ENCODE assay signal across 1 cellular context in the genomic region with DNA sequence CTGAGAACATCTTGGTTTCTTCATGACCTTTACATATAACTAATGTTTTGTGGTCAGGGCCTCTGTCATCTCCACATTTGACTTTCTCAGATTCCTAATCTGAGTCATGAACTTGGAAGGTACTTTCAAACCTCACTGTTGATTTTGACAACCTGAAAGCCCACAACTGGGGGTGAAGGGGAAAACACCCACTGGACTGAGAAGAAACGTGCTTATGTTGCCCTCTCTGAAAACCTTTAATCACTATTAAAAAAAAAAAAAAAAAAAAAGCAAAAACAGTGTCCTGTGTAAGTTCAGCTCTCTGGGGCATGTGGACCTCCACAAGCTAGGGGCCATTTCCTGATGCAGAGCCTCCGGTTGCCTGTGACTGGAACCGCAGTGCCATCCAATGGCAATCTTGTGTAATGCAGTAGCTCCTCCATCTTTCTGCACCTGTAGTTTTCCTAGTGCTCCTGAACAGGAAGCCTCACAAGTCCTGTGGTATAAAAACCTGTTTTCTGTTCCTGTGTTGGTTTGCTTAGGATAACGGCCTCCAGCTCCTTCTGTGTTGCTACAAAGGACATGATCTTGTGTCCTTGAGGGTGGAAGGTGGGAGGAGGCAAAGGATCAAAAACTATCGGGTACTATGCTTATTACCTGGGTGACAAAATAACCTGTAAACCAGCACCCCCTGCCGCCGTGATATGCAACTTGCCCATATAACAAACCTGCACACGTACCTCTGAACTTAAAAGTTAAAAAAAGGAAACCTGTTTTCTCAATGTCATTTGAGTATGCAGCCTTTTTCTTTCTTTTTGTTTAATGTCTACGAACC.
A peak's percentile ranks its signal among the peaks of the same experiment; 100 is the strongest.
TF ChIP-seq lines count a peak whose summit lies in the region.

No MANE protein-coding gene starts in this region.

TF ChIP-seq in K562, 482 proteins besides CTCF, POLR2A, EP300 and RAD21 (continued from another document):
- TF ChIP-seq, protein P1, sequence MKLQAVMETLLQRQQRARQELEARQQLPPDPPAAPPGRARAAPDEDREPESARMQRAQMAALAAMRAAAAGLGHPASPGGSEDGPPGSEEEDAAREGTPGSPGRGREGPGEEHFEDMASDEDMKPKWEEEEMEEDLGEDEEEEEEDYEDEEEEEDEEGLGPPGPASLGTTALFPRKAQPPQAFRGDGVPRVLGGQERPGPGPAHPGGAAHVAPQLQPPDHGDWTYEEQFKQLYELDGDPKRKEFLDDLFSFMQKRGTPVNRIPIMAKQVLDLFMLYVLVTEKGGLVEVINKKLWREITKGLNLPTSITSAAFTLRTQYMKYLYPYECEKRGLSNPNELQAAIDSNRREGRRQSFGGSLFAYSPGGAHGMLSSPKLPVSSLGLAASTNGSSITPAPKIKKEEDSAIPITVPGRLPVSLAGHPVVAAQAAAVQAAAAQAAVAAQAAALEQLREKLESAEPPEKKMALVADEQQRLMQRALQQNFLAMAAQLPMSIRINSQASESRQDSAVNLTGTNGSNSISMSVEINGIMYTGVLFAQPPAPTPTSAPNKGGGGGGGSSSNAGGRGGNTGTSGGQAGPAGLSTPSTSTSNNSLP (IDR thresholded peaks at IDR 0.05; ENCODE audit: borderline replicate concordance, low read depth, low read length) = no peak
- TF ChIP-seq U2AF2 (optimal IDR thresholded peaks at IDR 0.05; ENCODE audit: low read depth, low read length) = no peak
- TF ChIP-seq, protein P2, sequence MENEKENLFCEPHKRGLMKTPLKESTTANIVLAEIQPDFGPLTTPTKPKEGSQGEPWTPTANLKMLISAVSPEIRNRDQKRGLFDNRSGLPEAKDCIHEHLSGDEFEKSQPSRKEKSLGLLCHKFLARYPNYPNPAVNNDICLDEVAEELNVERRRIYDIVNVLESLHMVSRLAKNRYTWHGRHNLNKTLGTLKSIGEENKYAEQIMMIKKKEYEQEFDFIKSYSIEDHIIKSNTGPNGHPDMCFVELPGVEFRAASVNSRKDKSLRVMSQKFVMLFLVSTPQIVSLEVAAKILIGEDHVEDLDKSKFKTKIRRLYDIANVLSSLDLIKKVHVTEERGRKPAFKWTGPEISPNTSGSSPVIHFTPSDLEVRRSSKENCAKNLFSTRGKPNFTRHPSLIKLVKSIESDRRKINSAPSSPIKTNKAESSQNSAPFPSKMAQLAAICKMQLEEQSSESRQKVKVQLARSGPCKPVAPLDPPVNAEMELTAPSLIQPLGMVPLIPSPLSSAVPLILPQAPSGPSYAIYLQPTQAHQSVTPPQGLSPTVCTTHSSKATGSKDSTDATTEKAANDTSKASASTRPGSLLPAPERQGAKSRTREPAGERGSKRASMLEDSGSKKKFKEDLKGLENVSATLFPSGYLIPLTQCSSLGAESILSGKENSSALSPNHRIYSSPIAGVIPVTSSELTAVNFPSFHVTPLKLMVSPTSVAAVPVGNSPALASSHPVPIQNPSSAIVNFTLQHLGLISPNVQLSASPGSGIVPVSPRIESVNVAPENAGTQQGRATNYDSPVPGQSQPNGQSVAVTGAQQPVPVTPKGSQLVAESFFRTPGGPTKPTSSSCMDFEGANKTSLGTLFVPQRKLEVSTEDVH (IDR thresholded peaks at IDR 0.05; ENCODE audit: low read depth, partially characterized antibody) = no peak
- no peak for TF ChIP-seq SMARCC2 (IDR thresholded peaks at IDR 0.05; ENCODE audit: low read depth)
- no peak for TF ChIP-seq SMAD4 (CRISPR knock-in tag; conservative IDR thresholded peaks at IDR 0.05)
- TF ChIP-seq, protein P3, sequence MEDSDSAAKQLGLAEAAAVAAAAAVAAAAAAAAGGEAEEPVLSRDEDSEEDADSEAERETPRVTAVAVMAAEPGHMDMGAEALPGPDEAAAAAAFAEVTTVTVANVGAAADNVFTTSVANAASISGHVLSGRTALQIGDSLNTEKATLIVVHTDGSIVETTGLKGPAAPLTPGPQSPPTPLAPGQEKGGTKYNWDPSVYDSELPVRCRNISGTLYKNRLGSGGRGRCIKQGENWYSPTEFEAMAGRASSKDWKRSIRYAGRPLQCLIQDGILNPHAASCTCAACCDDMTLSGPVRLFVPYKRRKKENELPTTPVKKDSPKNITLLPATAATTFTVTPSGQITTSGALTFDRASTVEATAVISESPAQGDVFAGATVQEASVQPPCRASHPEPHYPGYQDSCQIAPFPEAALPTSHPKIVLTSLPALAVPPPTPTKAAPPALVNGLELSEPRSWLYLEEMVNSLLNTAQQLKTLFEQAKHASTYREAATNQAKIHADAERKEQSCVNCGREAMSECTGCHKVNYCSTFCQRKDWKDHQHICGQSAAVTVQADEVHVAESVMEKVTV (CRISPR knock-in tag; IDR thresholded peaks at IDR 0.05) = peak; percentile 79
- peak; percentile 84 for TF ChIP-seq ZEB2 (IDR thresholded peaks at IDR 0.05)
- TF ChIP-seq, protein P4, sequence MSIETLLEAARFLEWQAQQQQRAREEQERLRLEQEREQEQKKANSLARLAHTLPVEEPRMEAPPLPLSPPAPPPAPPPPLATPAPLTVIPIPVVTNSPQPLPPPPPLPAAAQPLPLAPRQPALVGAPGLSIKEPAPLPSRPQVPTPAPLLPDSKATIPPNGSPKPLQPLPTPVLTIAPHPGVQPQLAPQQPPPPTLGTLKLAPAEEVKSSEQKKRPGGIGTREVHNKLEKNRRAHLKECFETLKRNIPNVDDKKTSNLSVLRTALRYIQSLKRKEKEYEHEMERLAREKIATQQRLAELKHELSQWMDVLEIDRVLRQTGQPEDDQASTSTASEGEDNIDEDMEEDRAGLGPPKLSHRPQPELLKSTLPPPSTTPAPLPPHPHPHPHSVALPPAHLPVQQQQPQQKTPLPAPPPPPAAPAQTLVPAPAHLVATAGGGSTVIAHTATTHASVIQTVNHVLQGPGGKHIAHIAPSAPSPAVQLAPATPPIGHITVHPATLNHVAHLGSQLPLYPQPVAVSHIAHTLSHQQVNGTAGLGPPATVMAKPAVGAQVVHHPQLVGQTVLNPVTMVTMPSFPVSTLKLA (conservative IDR thresholded peaks at IDR 0.05) = no peak
- no peak for TF ChIP-seq NEUROD1 (IDR thresholded peaks at IDR 0.05; ENCODE audit: borderline replicate concordance, low read depth, low read length, partially characterized antibody)
- no peak for TF ChIP-seq HDAC3 (IDR thresholded peaks at IDR 0.05; ENCODE audit: borderline replicate concordance, partially characterized antibody)
- no peak for TF ChIP-seq ZNF764 (CRISPR knock-in tag; IDR thresholded peaks at IDR 0.05; ENCODE audit: low read depth)
- no peak for TF ChIP-seq ZNF583 (CRISPR knock-in tag; IDR thresholded peaks at IDR 0.05)
- TF ChIP-seq ETV5 (CRISPR knock-in tag; IDR thresholded peaks at IDR 0.05; ENCODE audit: low read depth) = peak; percentile 61; the same call in 1 of the 2 replicates
- TF ChIP-seq MYBL2 (IDR thresholded peaks at IDR 0.05; ENCODE audit: low read depth) = no peak
- no peak for TF ChIP-seq MYBL2 (CRISPR knock-in tag; IDR thresholded peaks at IDR 0.05; ENCODE audit: borderline replicate concordance)
- peak; percentile 91 for TF ChIP-seq SMC3 (conservative IDR thresholded peaks at IDR 0.05; ENCODE audit: insufficient read depth, low read depth, low read length)
- TF ChIP-seq, protein P5, sequence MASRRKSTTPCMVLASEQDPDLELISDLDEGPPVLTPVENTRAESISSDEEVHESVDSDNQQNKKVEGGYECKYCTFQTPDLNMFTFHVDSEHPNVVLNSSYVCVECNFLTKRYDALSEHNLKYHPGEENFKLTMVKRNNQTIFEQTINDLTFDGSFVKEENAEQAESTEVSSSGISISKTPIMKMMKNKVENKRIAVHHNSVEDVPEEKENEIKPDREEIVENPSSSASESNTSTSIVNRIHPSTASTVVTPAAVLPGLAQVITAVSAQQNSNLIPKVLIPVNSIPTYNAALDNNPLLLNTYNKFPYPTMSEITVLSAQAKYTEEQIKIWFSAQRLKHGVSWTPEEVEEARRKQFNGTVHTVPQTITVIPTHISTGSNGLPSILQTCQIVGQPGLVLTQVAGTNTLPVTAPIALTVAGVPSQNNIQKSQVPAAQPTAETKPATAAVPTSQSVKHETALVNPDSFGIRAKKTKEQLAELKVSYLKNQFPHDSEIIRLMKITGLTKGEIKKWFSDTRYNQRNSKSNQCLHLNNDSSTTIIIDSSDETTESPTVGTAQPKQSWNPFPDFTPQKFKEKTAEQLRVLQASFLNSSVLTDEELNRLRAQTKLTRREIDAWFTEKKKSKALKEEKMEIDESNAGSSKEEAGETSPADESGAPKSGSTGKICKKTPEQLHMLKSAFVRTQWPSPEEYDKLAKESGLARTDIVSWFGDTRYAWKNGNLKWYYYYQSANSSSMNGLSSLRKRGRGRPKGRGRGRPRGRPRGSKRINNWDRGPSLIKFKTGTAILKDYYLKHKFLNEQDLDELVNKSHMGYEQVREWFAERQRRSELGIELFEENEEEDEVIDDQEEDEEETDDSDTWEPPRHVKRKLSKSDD (conservative IDR thresholded peaks at IDR 0.05; ENCODE audit: low read length) = peak; percentile 50; the same call in 1 of the 2 replicates
- no peak for TF ChIP-seq PYGO2 (tag; IDR thresholded peaks at IDR 0.05)
- no peak for TF ChIP-seq BHLHE40 (IDR thresholded peaks at IDR 0.05; ENCODE audit: low read length)
- TF ChIP-seq, protein P6, sequence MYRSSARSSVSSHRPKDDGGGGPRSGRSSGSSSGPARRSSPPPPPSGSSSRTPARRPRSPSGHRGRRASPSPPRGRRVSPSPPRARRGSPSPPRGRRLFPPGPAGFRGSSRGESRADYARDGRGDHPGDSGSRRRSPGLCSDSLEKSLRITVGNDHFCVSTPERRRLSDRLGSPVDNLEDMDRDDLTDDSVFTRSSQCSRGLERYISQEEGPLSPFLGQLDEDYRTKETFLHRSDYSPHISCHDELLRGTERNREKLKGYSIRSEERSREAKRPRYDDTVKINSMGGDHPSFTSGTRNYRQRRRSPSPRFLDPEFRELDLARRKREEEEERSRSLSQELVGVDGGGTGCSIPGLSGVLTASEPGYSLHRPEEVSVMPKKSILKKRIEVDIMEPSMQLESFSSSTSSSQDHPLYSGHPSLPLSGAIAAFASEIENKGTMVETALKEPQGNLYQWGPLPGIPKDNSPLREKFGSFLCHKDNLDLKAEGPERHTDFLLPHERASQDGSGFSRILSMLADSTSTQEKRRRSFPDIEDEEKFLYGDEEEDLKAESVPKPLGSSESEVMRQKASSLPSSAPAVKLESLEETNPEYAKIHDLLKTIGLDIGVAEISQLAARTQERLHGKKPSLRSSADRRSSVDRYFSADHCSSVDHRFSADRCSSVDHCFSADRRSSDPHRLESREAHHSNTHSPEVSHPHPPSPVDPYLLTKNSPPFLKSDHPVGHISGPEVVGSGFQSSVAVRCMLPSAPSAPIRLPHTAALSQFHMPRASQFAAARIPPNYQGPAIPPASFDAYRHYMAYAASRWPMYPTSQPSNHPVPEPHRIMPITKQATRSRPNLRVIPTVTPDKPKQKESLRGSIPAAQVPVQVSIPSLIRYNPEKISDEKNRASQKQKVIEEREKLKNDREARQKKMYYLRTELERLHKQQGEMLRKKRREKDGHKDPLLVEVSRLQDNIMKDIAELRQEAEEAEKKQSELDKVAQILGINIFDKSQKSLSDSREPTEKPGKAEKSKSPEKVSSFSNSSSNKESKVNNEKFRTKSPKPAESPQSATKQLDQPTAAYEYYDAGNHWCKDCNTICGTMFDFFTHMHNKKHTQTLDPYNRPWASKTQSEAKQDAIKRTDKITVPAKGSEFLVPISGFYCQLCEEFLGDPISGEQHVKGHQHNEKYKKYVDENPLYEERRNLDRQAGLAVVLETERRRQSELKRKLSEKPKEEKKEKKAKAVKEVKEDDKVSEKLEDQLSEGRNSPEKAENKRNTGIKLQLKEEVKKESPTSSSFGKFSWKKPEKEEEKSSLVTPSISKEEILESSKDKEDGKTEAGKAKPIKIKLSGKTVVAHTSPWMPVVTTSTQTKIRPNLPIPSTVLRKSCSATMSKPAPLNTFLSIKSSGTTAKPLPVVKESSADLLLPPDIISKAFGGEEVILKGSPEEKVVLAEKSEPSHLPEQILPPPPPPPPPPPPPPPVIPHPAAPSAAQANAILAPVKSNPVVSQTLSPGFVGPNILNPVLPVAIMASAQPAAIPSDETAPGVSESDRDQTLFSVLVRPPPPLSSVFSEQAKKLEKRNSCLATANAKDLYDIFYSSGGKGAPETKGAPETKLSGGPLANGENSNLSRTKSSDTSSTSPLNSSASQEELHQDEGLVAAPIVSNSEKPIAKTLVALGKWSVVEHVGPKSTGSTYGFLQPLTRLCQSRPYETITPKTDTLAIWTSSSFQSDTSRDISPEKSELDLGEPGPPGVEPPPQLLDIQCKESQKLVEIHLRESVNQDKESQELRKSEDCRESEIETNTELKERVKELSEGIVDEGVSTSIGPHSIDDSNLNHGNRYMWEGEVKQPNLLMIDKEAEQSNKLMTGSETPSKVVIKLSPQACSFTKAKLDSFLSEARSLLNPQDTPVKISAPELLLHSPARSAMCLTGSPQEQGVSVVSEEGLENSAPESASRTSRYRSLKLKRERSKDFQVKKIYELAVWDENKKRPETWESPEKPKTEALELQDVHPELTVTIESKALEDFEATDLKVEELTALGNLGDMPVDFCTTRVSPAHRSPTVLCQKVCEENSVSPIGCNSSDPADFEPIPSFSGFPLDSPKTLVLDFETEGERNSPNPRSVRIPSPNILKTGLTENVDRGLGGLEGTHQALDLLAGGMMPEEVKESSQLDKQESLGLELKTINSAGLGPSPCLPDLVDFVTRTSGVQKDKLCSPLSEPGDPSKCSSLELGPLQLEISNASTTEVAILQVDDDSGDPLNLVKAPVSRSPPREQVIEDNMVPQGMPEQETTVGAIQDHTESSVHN (IDR thresholded peaks at IDR 0.05; ENCODE audit: borderline replicate concordance in 1 of 2, low read depth in 1 of 2) = no peak
- no peak for TF ChIP-seq PHF21A (IDR thresholded peaks at IDR 0.05; ENCODE audit: borderline replicate concordance, low read depth)
- TF ChIP-seq HNRNPK (IDR thresholded peaks at IDR 0.05; ENCODE audit: low read depth, low read length, poor library complexity, severe bottlenecking) = no peak
- TF ChIP-seq STAG1 (CRISPR knock-in tag; IDR thresholded peaks at IDR 0.05; ENCODE audit: borderline replicate concordance) = peak; percentile 78
- TF ChIP-seq ZNF354B (CRISPR knock-in tag; IDR thresholded peaks at IDR 0.05) = no peak
- peak; percentile 64 for TF ChIP-seq ETV1 (tag; conservative IDR thresholded peaks at IDR 0.05; ENCODE audit: low read depth)
- 0 out of 2 replicates have a peak, but pooled peaks have one; percentile 30 for TF ChIP-seq ESRRA (IDR thresholded peaks at IDR 0.05; ENCODE audit: borderline replicate concordance, low read depth)
- no peak for TF ChIP-seq NBN (IDR thresholded peaks at IDR 0.05; ENCODE audit: low read depth)
- TF ChIP-seq SAFB (IDR thresholded peaks at IDR 0.05; ENCODE audit: borderline replicate concordance, low read depth, low read length) = no peak
- TF ChIP-seq CTBP1 (IDR thresholded peaks at IDR 0.05; ENCODE audit: borderline replicate concordance) = peak; percentile 49; the same call in 1 of the 2 replicates
